In genomic region chr18:55510809-55511208, GRCh38 we compare ENCODE assay signal across 8 cellular contexts.
DNase-seq lines count a peak whose midpoint lies in the region; ATAC-seq, FAIRE-seq and TF ChIP-seq lines count a peak whose summit lies in the region.

No MANE protein-coding gene starts in this region.

- POLR2A ChIA-PET in PC-3 (lab: Charles Lee; ENCODE audit: unreplicated experiment): no interaction called here

- H2AFZ ChIP-seq in PC-3 (ENCODE audit: low read length) (peak overlapping the region; percentile 66), fibroblast of lung (ENCODE audit: low read length) (peak overlapping the region; percentile 44)

- H3K36me3 ChIP-seq in PC-3 (ENCODE audit: low read depth, low read length) (no peaks in the 10 kb centered on the region), fibroblast of lung (ENCODE audit: control insufficient read depth, insufficient read depth, low read length) (no peaks in the 10 kb centered on the region), ovary (no peaks in the 10 kb centered on the region)

- no peaks in the 10 kb centered on the region for H3K9me2 ChIP-seq in PC-3 (replicated peaks; ENCODE audit: low read length)

- 5 to 31% (median 6%) methylated on average over 5 of the region's 5 CpGs for WGBS in ovary, 3 donors

- FAIRE-seq in frontal cortex (lab: Jason Lieb, UNC): no peak

- H3K27me3 ChIP-seq in PC-3 (ENCODE audit: low read length) (no peaks in the 10 kb centered on the region), fibroblast of lung (ENCODE audit: control insufficient read depth, insufficient read depth, low read length) (no peaks in the 10 kb centered on the region), ovary (no peaks in the 10 kb centered on the region)

- no peaks in the 10 kb centered on the region for H4K20me1 ChIP-seq in PC-3 (ENCODE audit: low read length)
- H4K20me1 ChIP-seq in fibroblast of lung (ENCODE audit: control insufficient read depth, extremely low read depth, insufficient read depth, low read length): no peaks in the 10 kb centered on the region

- CTCF ChIA-PET in PC-3 (lab: Charles Lee): no interaction called here

- H3K4me3 ChIP-seq in PC-3 (ENCODE audit: low read length) (peak overlapping the region; percentile 6; the same call in 1 of the 2 replicates), fibroblast of lung (replicated peaks in 1 of 4; ENCODE audit: control extremely low read depth in 1 of 4, insufficient read depth in 1 of 4, low read depth in 3 of 4, low read length in 4 of 4) (peak overlapping the region; percentile 5 to 64 (median 35)), ovary (no peak overlapping the region)

- ATAC-seq in PC-3 (peak; percentile 73), GM19455 (IDR thresholded peaks at IDR 0.05; ENCODE audit: unreplicated experiment) (no peak)

- no peaks in the 10 kb centered on the region for H3K79me2 ChIP-seq in PC-3 (ENCODE audit: low read length)
- H3K79me2 ChIP-seq in fibroblast of lung (ENCODE audit: control insufficient read depth, insufficient read depth, low read length): peaks cover 13% of the 10 kb centered on the region

- TF ChIP-seq POLR2A in ovary (IDR thresholded peaks at IDR 0.05): peak; percentile 17

- H3F3A ChIP-seq in PC-3 (ENCODE audit: low read length, unreplicated experiment): no peaks in the 10 kb centered on the region

- peaks cover 21% of the 10 kb centered on the region for H3K4me1 ChIP-seq in PC-3 (ENCODE audit: insufficient read depth, low read length)
- peaks cover 2% of the 10 kb centered on the region for H3K4me1 ChIP-seq in fibroblast of lung (ENCODE audit: control insufficient read depth, extremely low read depth, insufficient read depth, low read length)
- peaks cover 1% of the 10 kb centered on the region for H3K4me1 ChIP-seq in ovary (ENCODE audit: insufficient read depth)

- BruUV-seq in PC-3 (replicated peaks; lab: Mats Ljungman, UMichigan): no TSS peak

- H3K9me3 ChIP-seq in PC-3 (ENCODE audit: low read length) (no peaks in the 10 kb centered on the region), fibroblast of lung (ENCODE audit: control insufficient read depth, insufficient read depth, low read depth, low read length) (no peaks in the 10 kb centered on the region), ovary (no peaks in the 10 kb centered on the region)

- peak; percentile 65 for DNase-seq in Daoy (ENCODE audit: low read depth)
- peak; percentile 51 for DNase-seq in PC-3
- DNase-seq in fibroblast of lung (ENCODE audit: low read depth in 2 of 2): peak; percentile 84 to 87
- DNase-seq in ovary: no peak
- DNase-seq in NCI-H146 treated with DMSO at 0.1 percent for 48 hours (lab: John Stamatoyannopoulos, UW; ENCODE audit: unreplicated experiment): no peak
- DNase-seq in frontal cortex (ENCODE audit: low spot score in 2 of 2): no peak
- DNase-seq in hepatic stellate cell (ENCODE audit: low spot score): no peak

- H3K4me2 ChIP-seq in PC-3 (ENCODE audit: low read length) (peak overlapping the region; percentile 58), fibroblast of lung (ENCODE audit: extremely low read depth, insufficient read depth, low read length) (peak overlapping the region; percentile 91)

- no peak for TF ChIP-seq EP300 in ovary (IDR thresholded peaks at IDR 0.05)

- TF ChIP-seq CTCF in PC-3 (conservative IDR thresholded peaks at IDR 0.05; ENCODE audit: low read depth, low read length) (no peak), fibroblast of lung (conservative IDR thresholded peaks at IDR 0.05 in 1 of 2, IDR thresholded peaks at IDR 0.05 in 1 of 2; ENCODE audit: low read depth in 1 of 2, low read length in 2 of 2) (no peak), ovary (IDR thresholded peaks at IDR 0.05) (no peak)

- H3K9ac ChIP-seq in PC-3 (ENCODE audit: low read length) (peak overlapping the region; percentile 64), fibroblast of lung (ENCODE audit: insufficient read depth, low read length) (peak overlapping the region; percentile 33)

- intact Hi-C loops in PC-3 (cut with micrococcal nuclease): no loop called here
- intact Hi-C loops in ovary (cut with DNase I): no loop called here

- H3K27ac ChIP-seq in PC-3 (ENCODE audit: low read length) (peak overlapping the region; percentile 84), fibroblast of lung (ENCODE audit: insufficient read depth, low read length) (peak overlapping the region; percentile 88), ovary (peak overlapping the region in 1 of 2 donors; percentile 48)

Comparison
In these comparisons a context has a peak if more than half of its experiments do, and no peak if none do; other contexts are left out.
1. DNase-seq: peak in Daoy (single experiment), PC-3 (single experiment) and fibroblast of lung (2 of 2); none in ovary (0 of 5), NCI-H146 treated with DMSO at 0.1 percent for 48 hours (single experiment), frontal cortex (0 of 2) and hepatic stellate cell (single experiment).